1 cellular context compared by ENCODE assay signal in the genomic region with DNA sequence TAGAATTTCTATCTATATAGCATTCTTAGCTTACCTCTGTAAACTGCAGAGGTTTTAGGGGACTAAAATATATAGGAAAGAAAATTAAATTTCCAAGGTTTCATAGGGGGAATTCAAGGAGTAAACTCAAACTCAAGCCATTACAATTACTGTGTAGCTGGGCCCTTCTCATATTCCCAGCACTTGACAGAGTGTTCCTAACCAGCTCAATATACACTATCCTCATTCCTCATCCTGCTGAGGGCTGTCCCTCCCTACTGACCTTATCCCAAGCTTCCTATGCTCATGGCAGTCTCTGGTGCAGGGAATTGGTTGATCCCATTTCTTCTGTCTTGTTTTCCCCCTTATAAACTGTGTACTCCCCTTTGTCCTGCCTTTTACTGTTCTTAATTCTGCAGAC.
TF ChIP-seq lines count a peak whose summit lies in the region.

No MANE protein-coding gene starts in this region.

TF ChIP-seq in A549, 52 proteins besides CTCF, POLR2A, EP300 and RAD21 (continued from another document):
- TF ChIP-seq MYC (IDR thresholded peaks at IDR 0.05; ENCODE audit: borderline replicate concordance, low read length) (no peak), JUNB (IDR thresholded peaks at IDR 0.05) (no peak), EHMT2 (IDR thresholded peaks at IDR 0.05; ENCODE audit: low read depth) (no peak)
- TF ChIP-seq, protein P1, sequence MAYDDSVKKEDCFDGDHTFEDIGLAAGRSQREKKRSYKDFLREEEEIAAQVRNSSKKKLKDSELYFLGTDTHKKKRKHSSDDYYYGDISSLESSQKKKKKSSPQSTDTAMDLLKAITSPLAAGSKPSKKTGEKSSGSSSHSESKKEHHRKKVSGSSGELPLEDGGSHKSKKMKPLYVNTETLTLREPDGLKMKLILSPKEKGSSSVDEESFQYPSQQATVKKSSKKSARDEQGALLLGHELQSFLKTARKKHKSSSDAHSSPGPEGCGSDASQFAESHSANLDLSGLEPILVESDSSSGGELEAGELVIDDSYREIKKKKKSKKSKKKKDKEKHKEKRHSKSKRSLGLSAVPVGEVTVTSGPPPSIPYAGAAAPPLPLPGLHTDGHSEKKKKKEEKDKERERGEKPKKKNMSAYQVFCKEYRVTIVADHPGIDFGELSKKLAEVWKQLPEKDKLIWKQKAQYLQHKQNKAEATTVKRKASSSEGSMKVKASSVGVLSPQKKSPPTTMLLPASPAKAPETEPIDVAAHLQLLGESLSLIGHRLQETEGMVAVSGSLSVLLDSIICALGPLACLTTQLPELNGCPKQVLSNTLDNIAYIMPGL (CRISPR knock-in tag; IDR thresholded peaks at IDR 0.05; ENCODE audit: borderline replicate concordance) = no peak
